8 cellular contexts compared by ENCODE assay signal in the genomic region with DNA sequence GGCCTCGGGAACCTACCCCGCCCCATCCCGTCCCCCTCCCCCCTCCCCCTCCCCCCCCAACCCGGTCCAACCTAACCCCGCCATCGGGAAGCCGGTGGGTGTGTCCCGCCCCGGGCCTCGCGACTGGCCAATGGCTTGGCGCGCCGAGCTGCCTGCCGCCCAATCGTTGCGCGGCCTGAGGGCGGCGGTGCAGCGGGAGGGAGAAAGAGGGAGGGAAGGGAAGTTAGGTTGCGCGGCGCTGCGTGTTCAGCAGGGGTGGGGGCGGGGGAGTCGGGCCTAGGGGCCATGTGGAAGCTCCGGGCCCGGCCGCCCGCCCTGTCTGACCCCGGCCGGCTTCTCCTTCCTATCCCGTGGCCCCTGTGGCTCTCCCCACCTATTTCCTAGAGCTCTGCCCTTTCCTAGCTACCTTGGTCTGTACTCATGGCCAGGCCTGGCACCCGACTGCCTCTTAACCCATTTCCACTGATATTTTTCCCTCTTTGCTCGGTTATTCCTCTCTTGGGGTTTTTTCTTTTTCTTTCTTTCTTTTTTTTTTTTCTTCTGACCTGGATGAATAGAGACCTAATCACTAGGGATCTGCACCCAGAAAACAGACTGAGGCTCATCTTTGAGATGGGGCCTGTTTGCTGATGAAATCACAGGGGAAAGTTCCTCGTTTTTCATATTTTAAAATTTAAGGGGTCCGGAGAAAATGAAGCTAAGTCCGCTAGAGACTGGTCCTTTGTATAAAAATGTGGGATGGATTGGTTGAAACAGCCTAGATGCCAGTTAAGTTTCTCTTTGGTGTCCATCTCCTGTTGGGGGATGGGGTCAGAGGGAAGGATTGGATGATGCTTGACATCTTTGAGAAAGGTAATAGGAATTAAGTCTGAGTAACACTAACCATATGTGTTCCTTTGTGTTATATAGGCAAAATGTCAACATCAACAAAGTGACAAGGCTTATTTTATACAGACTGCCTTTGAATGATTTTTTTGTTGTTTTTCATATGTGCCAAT. TPM values are rescaled to one million over a fixed set of nuclear protein-coding genes. Genes with fewer than 3 reads are reported as not detected.
DNase-seq lines count a peak whose midpoint lies in the region; ATAC-seq and TF ChIP-seq lines count a peak whose summit lies in the region.

No MANE protein-coding gene starts in this region.

- 4 to 6% methylated on average over 9 to 21 of the region's 39 CpGs for WGBS in upper lobe of left lung, 2 donors

- ATAC-seq in HG02763 (IDR thresholded peaks at IDR 0.05; ENCODE audit: unreplicated experiment), result peak; percentile 62
- ATAC-seq in T-cell (replicated peaks in 1 of 4), result peak; percentile 56 to 61 (median 58)
- peak; percentile 88 for ATAC-seq in upper lobe of left lung (ENCODE audit: low FRiP score in 2 of 2)

- H3K36me3 Mint-ChIP-seq in T-cell, result peaks cover 31% of the 10 kb centered on the region

- H3K4me1 ChIP-seq in left ventricle myocardium inferior (peaks cover 70% of the 10 kb centered on the region), upper lobe of left lung (peaks cover 22 to 72% (median 36%) of the 10 kb centered on the region in 4 donors)

- H3K27me3 ChIP-seq in left ventricle myocardium inferior (ENCODE audit: low read depth) (no peaks in the 10 kb centered on the region), upper lobe of left lung (no peaks in the 10 kb centered on the region)

- H3K27ac ChIP-seq in left ventricle myocardium inferior (replicated peaks) (peak overlapping the region; percentile 97), upper lobe of left lung (peak overlapping the region; percentile 85 to 99 (median 96))

- peak; percentile 92 for DNase-seq in GM10266 (ENCODE audit: extremely low spot score)
- peak; percentile 80 for DNase-seq in NCI-H1436 treated with DMSO at 0.1 percent for 48 hours (lab: John Stamatoyannopoulos, UW)
- peak; percentile 76 to 90 (median 84) for DNase-seq in T-cell
- peak; percentile 88 for DNase-seq in amniotic stem cell (lab: John Stamatoyannopoulos, UW)
- DNase-seq in left ventricle myocardium inferior, result peak; percentile 96
- peak; percentile 98 for DNase-seq in posterior vena cava (ENCODE audit: low spot score)
- DNase-seq in upper lobe of left lung, result peak; percentile 96 to 98

- peak overlapping the region; percentile 86 to 91 (median 86) for H3K4me3 Mint-ChIP-seq in T-cell

- CTCF ChIA-PET in T-cell (lab: Charles Lee), result interaction anchor here (0.7 to 3.3 kb wide), 3 partner anchors 9 to 74 kb away, joined by 3 to 15 read pairs (median 6); no protein-coding TSS in a partner anchor

- H3K4me1 Mint-ChIP-seq in T-cell, result peaks cover 61 to 65% (median 62%) of the 10 kb centered on the region in 3 donors

- peak overlapping the region; percentile 92 to 93 for H3K27ac Mint-ChIP-seq in T-cell

- H3K36me3 ChIP-seq in left ventricle myocardium inferior (peaks cover 43% of the 10 kb centered on the region), upper lobe of left lung (peaks cover 15 to 43% (median 32%) of the 10 kb centered on the region in 4 donors)

- no peaks in the 10 kb centered on the region for H3K9me3 ChIP-seq in left ventricle myocardium inferior (replicated peaks)
- H3K9me3 ChIP-seq in upper lobe of left lung, result no peaks in the 10 kb centered on the region

- H3K9me3 Mint-ChIP-seq in T-cell, result no peaks in the 10 kb centered on the region

- H3K4me3 ChIP-seq in left ventricle myocardium inferior (peak overlapping the region; percentile 97), upper lobe of left lung (peak overlapping the region; percentile 93 to 98 (median 94))

- TF ChIP-seq CTCF in GM10266 (IDR thresholded peaks at IDR 0.05; ENCODE audit: control insufficient read depth, insufficient read depth, low read depth, missing control alignments) (no peak), left ventricle myocardium inferior (IDR thresholded peaks at IDR 0.05; ENCODE audit: borderline replicate concordance) (no peak), upper lobe of left lung (IDR thresholded peaks at IDR 0.05) (peak in 1 of 6 experiments; percentile 4)

- intact Hi-C loops in left ventricle myocardium inferior (cut with micrococcal nuclease) (no loop called here), posterior vena cava (cut with DNase I) (no loop called here)

- TF ChIP-seq POLR2A in upper lobe of left lung (IDR thresholded peaks at IDR 0.05), result no peak

- no peak for TF ChIP-seq EP300 in upper lobe of left lung (IDR thresholded peaks at IDR 0.05)

- POLR2A ChIA-PET in T-cell (lab: Charles Lee), result interaction anchor here (0.6 to 2.3 kb wide), 3 partner anchors 12 to 132 kb away, joined by 3 to 11 read pairs (median 4); no protein-coding TSS in a partner anchor

- no peaks in the 10 kb centered on the region for H3K27me3 Mint-ChIP-seq in T-cell

RNA-seq across cellular contexts. Expression of a gene that starts 1.1 kb away (rescaled TPM):
- total RNA-seq in T-cell (100 to 1,000 TPM; 216 to 262 (median 240) TPM), left ventricle myocardium inferior (173 TPM), posterior vena cava (100 to 1,000 TPM; 193 to 198 TPM), upper lobe of left lung (100 to 1,000 TPM; 162 to 223 (median 175) TPM)

RNA-seq across cellular contexts. Expression of a gene that starts 43.1 kb away (rescaled TPM):
- total RNA-seq in T-cell (10 to 100 TPM in 1 of 5 donors, 1 to 10 TPM in 4; 4.5 to 20.5 (median 7.2) TPM), left ventricle myocardium inferior (14.8 TPM), posterior vena cava (10 to 100 TPM; 10.7 to 13.8 TPM), upper lobe of left lung (10 to 100 TPM in 4 of 6 donors, 1 to 10 TPM in 2; 6.4 to 28.3 (median 12.8) TPM)

Comparison
In these comparisons a context has a peak if more than half of its experiments do, and no peak if none do; other contexts are left out.
1. Peak in every context shown above with its lines: DNase-seq, ATAC-seq, H3K4me3 ChIP-seq and H3K27ac ChIP-seq.